In the genomic region with DNA sequence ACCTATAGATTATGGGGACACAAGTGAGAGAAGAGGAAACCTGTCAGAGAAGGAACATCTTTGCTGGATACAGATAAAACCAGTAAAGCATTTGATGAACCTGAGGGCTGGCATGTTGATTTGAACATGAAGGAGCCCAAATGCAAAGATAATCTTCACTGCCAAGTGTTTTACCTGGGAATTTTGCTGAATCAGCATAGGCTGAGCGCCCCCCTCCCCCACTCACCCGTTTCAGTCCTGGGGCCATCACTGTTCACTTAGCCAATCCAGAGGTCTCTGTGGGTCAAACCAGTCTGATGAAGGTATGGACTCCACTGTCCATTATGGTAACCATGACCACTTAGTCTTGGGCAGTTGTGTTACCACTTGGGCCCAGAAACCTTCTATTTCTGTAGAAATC, we compare ENCODE assay signal across 7 cellular contexts.
"Had no signal": no experiment of that assay in that cellular context is flagged by ENCODE, and none has a peak within 500 bp of the region (broad histone marks: within the 10 kb centered on the region; RNA-seq: fewer than 3 reads in every experiment).

No MANE protein-coding gene starts in this region.

- H3K27ac ChIP-seq: HL-60, KMS-11 had no signal

- H3K9ac ChIP-seq: KMS-11 had no signal

- DNase-seq: Karpas-422, Kasumi-1, KBM-7, KG1 had no signal

- H3K4me2 ChIP-seq: KMS-11 had no signal

- FAIRE-seq: HTR-8/SVneo had no signal
